ENCODE assay signal across 1 cellular context in the genomic region with DNA sequence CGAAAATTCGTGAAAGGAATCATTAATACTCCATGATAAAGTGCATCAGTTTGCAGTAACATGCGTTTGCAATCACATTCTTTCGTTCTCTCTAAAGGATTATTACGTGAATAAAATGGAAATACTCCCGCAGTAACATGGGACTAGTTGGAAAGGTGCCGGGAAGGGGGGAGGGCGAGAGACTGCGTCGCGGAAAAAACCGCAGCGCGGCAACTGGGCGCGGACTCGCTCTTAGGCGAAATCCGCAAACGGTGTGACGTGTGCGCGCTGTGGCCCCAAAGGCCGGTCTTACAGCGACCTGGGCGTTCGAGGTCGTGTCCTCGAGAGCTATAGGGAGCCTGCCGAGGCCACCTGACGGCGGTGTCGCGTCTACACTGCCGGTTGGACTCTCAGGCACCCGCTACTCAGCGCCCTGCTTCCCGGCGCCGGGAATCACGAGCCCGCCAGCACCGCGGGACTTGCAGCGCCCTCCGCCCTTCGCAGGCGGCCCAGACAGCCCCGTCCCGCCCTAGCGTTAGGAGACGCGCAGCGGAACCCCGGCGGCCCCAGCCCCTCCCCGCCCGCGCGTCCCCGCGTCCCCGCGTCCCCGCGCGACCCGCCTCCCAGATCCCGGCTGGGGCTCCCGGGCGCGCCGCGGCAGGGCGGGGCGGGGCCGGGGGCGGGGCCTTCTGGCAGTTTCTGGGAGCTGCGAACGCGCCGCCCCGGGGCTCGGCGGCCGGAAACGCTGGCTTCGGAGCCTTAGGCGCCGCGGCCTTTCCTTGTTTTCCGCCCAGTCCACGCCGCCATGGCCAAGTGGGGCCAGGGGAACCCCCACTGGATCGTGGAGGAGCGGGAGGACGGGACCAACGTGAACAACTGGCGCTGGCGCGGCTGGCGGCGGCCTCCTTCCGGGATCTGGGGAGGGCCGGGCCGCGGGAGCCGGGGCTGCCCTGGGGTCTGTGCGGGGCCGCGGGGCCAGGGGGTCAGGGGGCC.
TF ChIP-seq lines count a peak whose summit lies in the region.

No MANE protein-coding gene starts in this region.

TF ChIP-seq in HepG2, 621 proteins besides CTCF, POLR2A, EP300 and RAD21 (continued from another document and continues in another):
- TF ChIP-seq, protein P1, sequence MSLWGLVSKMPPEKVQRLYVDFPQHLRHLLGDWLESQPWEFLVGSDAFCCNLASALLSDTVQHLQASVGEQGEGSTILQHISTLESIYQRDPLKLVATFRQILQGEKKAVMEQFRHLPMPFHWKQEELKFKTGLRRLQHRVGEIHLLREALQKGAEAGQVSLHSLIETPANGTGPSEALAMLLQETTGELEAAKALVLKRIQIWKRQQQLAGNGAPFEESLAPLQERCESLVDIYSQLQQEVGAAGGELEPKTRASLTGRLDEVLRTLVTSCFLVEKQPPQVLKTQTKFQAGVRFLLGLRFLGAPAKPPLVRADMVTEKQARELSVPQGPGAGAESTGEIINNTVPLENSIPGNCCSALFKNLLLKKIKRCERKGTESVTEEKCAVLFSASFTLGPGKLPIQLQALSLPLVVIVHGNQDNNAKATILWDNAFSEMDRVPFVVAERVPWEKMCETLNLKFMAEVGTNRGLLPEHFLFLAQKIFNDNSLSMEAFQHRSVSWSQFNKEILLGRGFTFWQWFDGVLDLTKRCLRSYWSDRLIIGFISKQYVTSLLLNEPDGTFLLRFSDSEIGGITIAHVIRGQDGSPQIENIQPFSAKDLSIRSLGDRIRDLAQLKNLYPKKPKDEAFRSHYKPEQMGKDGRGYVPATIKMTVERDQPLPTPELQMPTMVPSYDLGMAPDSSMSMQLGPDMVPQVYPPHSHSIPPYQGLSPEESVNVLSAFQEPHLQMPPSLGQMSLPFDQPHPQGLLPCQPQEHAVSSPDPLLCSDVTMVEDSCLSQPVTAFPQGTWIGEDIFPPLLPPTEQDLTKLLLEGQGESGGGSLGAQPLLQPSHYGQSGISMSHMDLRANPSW (CRISPR knock-in tag; IDR thresholded peaks at IDR 0.05; ENCODE audit: borderline replicate concordance) = no peak; the same call in 1 of the 2 replicates
- no peak; the same call in none of the 2 replicates for TF ChIP-seq ZNF143 (CRISPR knock-in tag; IDR thresholded peaks at IDR 0.05)
- no peak for TF ChIP-seq SNRNP70 (IDR thresholded peaks at IDR 0.05; ENCODE audit: low read depth, low read length)
- peak; percentile 94 for TF ChIP-seq ZNF563 (CRISPR knock-in tag; IDR thresholded peaks at IDR 0.05)
- 0 out of 2 replicates have a peak, but pooled peaks have one; percentile 77 for TF ChIP-seq MTF2 (CRISPR knock-in tag; IDR thresholded peaks at IDR 0.05; ENCODE audit: borderline replicate concordance)
- peak; percentile 87 for TF ChIP-seq ESRRA (CRISPR knock-in tag; IDR thresholded peaks at IDR 0.05; ENCODE audit: low read depth)
- no peak for TF ChIP-seq JUN (CRISPR knock-in tag; IDR thresholded peaks at IDR 0.05)
- TF ChIP-seq HES4 (CRISPR knock-in tag; IDR thresholded peaks at IDR 0.05; ENCODE audit: borderline replicate concordance) = peak; percentile 22
- TF ChIP-seq ZNF879 (CRISPR knock-in tag; IDR thresholded peaks at IDR 0.05) = peak; percentile 83
- TF ChIP-seq, protein P2, sequence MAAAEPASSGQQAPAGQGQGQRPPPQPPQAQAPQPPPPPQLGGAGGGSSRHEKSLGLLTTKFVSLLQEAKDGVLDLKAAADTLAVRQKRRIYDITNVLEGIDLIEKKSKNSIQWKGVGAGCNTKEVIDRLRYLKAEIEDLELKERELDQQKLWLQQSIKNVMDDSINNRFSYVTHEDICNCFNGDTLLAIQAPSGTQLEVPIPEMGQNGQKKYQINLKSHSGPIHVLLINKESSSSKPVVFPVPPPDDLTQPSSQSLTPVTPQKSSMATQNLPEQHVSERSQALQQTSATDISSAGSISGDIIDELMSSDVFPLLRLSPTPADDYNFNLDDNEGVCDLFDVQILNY (CRISPR knock-in tag; conservative IDR thresholded peaks at IDR 0.05) = peak; percentile 82
- TF ChIP-seq, protein P3, sequence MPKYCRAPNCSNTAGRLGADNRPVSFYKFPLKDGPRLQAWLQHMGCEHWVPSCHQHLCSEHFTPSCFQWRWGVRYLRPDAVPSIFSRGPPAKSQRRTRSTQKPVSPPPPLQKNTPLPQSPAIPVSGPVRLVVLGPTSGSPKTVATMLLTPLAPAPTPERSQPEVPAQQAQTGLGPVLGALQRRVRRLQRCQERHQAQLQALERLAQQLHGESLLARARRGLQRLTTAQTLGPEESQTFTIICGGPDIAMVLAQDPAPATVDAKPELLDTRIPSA (CRISPR knock-in tag; IDR thresholded peaks at IDR 0.05; ENCODE audit: borderline replicate concordance) = peak; percentile 76; the same call in 1 of the 2 replicates
- peak; percentile 66; the same call in 1 of the 2 replicates for TF ChIP-seq TGIF2 (CRISPR knock-in tag; IDR thresholded peaks at IDR 0.05)
- no peak for TF ChIP-seq MAFF (IDR thresholded peaks at IDR 0.05; ENCODE audit: low read depth, low read length)
- TF ChIP-seq, protein P4, sequence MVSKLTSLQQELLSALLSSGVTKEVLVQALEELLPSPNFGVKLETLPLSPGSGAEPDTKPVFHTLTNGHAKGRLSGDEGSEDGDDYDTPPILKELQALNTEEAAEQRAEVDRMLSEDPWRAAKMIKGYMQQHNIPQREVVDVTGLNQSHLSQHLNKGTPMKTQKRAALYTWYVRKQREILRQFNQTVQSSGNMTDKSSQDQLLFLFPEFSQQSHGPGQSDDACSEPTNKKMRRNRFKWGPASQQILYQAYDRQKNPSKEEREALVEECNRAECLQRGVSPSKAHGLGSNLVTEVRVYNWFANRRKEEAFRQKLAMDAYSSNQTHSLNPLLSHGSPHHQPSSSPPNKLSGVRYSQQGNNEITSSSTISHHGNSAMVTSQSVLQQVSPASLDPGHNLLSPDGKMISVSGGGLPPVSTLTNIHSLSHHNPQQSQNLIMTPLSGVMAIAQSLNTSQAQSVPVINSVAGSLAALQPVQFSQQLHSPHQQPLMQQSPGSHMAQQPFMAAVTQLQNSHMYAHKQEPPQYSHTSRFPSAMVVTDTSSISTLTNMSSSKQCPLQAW (CRISPR knock-in tag; IDR thresholded peaks at IDR 0.05) = peak; percentile 91
- TF ChIP-seq ZNF30 (CRISPR knock-in tag; IDR thresholded peaks at IDR 0.05) = peak; percentile 92; the same call in 1 of the 2 replicates
- TF ChIP-seq, protein P5, sequence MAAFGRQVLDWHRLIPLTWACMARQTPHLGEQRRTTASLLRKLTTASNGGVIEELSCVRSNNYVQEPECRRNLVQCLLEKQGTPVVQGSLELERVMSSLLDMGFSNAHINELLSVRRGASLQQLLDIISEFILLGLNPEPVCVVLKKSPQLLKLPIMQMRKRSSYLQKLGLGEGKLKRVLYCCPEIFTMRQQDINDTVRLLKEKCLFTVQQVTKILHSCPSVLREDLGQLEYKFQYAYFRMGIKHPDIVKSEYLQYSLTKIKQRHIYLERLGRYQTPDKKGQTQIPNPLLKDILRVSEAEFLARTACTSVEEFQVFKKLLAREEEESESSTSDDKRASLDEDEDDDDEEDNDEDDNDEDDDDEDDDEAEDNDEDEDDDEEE (CRISPR knock-in tag; IDR thresholded peaks at IDR 0.05) = peak; percentile 57; the same call in 1 of the 2 replicates
- TF ChIP-seq ZBTB38 (CRISPR knock-in tag; IDR thresholded peaks at IDR 0.05) = peak; percentile 88
- no peak for TF ChIP-seq NPAS2 (CRISPR knock-in tag; IDR thresholded peaks at IDR 0.05; ENCODE audit: borderline replicate concordance)
- TF ChIP-seq AKAP8 (CRISPR knock-in tag; IDR thresholded peaks at IDR 0.05) = peak; percentile 42; the same call in 1 of the 2 replicates
- TF ChIP-seq ZNF282 (IDR thresholded peaks at IDR 0.05; ENCODE audit: partially characterized antibody) = no peak
- TF ChIP-seq KLF6 (CRISPR knock-in tag; IDR thresholded peaks at IDR 0.05) = peak; percentile 86
- TF ChIP-seq ZNF549 (CRISPR knock-in tag; IDR thresholded peaks at IDR 0.05) = no peak
- peak; percentile 17; the same call in 1 of the 2 replicates for TF ChIP-seq ATF7-NPFF (CRISPR knock-in tag; IDR thresholded peaks at IDR 0.05; ENCODE audit: low read depth)
- TF ChIP-seq, protein P6, sequence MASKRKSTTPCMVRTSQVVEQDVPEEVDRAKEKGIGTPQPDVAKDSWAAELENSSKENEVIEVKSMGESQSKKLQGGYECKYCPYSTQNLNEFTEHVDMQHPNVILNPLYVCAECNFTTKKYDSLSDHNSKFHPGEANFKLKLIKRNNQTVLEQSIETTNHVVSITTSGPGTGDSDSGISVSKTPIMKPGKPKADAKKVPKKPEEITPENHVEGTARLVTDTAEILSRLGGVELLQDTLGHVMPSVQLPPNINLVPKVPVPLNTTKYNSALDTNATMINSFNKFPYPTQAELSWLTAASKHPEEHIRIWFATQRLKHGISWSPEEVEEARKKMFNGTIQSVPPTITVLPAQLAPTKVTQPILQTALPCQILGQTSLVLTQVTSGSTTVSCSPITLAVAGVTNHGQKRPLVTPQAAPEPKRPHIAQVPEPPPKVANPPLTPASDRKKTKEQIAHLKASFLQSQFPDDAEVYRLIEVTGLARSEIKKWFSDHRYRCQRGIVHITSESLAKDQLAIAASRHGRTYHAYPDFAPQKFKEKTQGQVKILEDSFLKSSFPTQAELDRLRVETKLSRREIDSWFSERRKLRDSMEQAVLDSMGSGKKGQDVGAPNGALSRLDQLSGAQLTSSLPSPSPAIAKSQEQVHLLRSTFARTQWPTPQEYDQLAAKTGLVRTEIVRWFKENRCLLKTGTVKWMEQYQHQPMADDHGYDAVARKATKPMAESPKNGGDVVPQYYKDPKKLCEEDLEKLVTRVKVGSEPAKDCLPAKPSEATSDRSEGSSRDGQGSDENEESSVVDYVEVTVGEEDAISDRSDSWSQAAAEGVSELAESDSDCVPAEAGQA (IDR thresholded peaks at IDR 0.05; ENCODE audit: low read depth) = no peak
- TF ChIP-seq, protein P6 (CRISPR knock-in tag; IDR thresholded peaks at IDR 0.05; ENCODE audit: borderline replicate concordance) = no peak; the same call in 1 of the 2 replicates
- TF ChIP-seq, protein P7, sequence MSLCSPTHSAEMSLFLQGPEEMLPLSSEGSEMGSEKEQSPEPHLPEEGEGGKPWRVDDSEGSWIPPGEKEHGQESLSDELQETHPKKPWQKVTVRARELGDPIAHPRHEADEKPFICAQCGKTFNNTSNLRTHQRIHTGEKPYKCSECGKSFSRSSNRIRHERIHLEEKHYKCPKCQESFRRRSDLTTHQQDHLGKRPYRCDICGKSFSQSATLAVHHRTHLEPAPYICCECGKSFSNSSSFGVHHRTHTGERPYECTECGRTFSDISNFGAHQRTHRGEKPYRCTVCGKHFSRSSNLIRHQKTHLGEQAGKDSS (CRISPR knock-in tag; IDR thresholded peaks at IDR 0.05; ENCODE audit: borderline replicate concordance, low read depth) = peak; percentile 84; the same call in 1 of the 2 replicates
- no peak; the same call in 1 of the 2 replicates for TF ChIP-seq ZNF232 (CRISPR knock-in tag; IDR thresholded peaks at IDR 0.05; ENCODE audit: borderline replicate concordance)
- TF ChIP-seq POLR2AphosphoS2 (IDR thresholded peaks at IDR 0.05; ENCODE audit: low read depth, low read length) = 0 out of 2 replicates have a peak, but pooled peaks have one; percentile 71
- TF ChIP-seq ARHGAP35 (CRISPR knock-in tag; IDR thresholded peaks at IDR 0.05; ENCODE audit: borderline replicate concordance) = peak; percentile 83
- no peak for TF ChIP-seq BRCA1 (CRISPR knock-in tag; IDR thresholded peaks at IDR 0.05)
- peak; percentile 72 for TF ChIP-seq ZNF781 (CRISPR knock-in tag; IDR thresholded peaks at IDR 0.05; ENCODE audit: borderline replicate concordance, not compliant biosample characterization)
- peak; percentile 81 for TF ChIP-seq ZNF446 (CRISPR knock-in tag; IDR thresholded peaks at IDR 0.05)
- TF ChIP-seq, protein P8, sequence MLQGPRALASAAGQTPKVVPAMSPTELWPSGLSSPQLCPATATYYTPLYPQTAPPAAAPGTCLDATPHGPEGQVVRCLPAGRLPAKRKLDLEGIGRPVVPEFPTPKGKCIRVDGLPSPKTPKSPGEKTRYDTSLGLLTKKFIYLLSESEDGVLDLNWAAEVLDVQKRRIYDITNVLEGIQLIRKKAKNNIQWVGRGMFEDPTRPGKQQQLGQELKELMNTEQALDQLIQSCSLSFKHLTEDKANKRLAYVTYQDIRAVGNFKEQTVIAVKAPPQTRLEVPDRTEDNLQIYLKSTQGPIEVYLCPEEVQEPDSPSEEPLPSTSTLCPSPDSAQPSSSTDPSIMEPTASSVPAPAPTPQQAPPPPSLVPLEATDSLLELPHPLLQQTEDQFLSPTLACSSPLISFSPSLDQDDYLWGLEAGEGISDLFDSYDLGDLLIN (CRISPR knock-in tag; IDR thresholded peaks at IDR 0.05; ENCODE audit: borderline replicate concordance) = peak; percentile 76; the same call in 1 of the 2 replicates
- no peak for TF ChIP-seq RCOR2 (CRISPR knock-in tag; IDR thresholded peaks at IDR 0.05)
- TF ChIP-seq, protein P9, sequence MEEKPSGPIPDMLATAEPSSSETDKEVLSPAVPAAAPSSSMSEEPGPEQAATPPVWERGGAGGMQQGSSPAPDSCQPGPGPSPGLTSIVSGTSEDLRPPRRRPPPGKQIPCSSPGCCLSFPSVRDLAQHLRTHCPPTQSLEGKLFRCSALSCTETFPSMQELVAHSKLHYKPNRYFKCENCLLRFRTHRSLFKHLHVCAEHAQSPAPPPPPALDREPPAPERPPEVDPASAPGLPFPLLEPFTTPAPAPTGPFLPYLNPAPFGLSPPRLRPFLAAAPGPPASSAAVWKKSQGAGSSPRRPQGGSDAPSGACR (CRISPR knock-in tag; IDR thresholded peaks at IDR 0.05) = peak; percentile 91
- TF ChIP-seq, protein P10, sequence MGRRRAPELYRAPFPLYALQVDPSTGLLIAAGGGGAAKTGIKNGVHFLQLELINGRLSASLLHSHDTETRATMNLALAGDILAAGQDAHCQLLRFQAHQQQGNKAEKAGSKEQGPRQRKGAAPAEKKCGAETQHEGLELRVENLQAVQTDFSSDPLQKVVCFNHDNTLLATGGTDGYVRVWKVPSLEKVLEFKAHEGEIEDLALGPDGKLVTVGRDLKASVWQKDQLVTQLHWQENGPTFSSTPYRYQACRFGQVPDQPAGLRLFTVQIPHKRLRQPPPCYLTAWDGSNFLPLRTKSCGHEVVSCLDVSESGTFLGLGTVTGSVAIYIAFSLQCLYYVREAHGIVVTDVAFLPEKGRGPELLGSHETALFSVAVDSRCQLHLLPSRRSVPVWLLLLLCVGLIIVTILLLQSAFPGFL (CRISPR knock-in tag; IDR thresholded peaks at IDR 0.05) = no peak
- peak; percentile 64; the same call in 1 of the 2 replicates for TF ChIP-seq KDM1A (CRISPR knock-in tag; IDR thresholded peaks at IDR 0.05)
- TF ChIP-seq EED (CRISPR knock-in tag; IDR thresholded peaks at IDR 0.05) = peak; percentile 10
- TF ChIP-seq ZBTB8A (CRISPR knock-in tag; IDR thresholded peaks at IDR 0.05; ENCODE audit: borderline replicate concordance, low read depth) = peak; percentile 86
- TF ChIP-seq SIN3B (IDR thresholded peaks at IDR 0.05; ENCODE audit: low read length) = no peak
- no peak; the same call in 1 of the 2 replicates for TF ChIP-seq ZNF841 (CRISPR knock-in tag; IDR thresholded peaks at IDR 0.05; ENCODE audit: borderline replicate concordance)
